Comparison of ENCODE assay signal across 11 cellular contexts in the genomic region with DNA sequence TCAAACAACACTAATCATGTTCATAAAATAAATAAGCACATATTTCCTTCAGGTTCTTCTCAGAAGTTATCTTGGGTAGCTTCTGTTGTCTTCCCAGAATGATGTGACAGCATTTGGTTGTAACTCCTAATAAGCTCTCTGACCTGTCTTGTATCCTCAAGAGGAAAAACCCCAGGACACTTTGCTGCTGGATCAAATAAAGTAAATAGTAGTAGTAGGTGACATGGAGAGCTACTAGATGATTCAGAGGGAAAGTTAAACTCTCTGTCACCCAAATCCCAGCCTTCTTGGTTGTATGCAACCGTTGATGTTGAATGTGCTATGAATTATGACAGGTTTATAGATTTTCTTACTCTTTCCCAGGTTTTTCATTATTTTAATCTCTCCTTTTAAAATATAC.
"Had no signal": no experiment of that assay in that cellular context is flagged by ENCODE, and none has a peak within 500 bp of the region (broad histone marks: within the 10 kb centered on the region; RNA-seq: fewer than 3 reads in every experiment).

No MANE protein-coding gene starts in this region.

- H3K9me3 Mint-ChIP-seq: GM23338, H9 had no signal

- DNase-seq: GM23248, GOT3, H7, H9, HCEC 1CT, HFFc6 had no signal

- H3K4me3 ChIP-seq: GM23248, GM23338, HAP-1 had no signal

- H3K4me3 Mint-ChIP-seq: GM23338, H9, HFFc6 had no signal

- ATAC-seq: GM23338, HCT116 had no signal

- FAIRE-seq: H1, H54 had no signal

- H2AFZ ChIP-seq: GM23248, GM23338 had no signal

- H3K36me3 ChIP-seq: HAP-1 had no signal

- H3K9ac ChIP-seq: GM23248 had no signal

- H3K27ac ChIP-seq: GM23248 had no signal

- H3K4me2 ChIP-seq: GM23338 had no signal

- H3K27ac Mint-ChIP-seq: GM23338, H9, HFFc6 had no signal

- H3K9me3 ChIP-seq: HAP-1 had no signal
